30 cellular contexts compared by ENCODE assay signal in the genomic region with DNA sequence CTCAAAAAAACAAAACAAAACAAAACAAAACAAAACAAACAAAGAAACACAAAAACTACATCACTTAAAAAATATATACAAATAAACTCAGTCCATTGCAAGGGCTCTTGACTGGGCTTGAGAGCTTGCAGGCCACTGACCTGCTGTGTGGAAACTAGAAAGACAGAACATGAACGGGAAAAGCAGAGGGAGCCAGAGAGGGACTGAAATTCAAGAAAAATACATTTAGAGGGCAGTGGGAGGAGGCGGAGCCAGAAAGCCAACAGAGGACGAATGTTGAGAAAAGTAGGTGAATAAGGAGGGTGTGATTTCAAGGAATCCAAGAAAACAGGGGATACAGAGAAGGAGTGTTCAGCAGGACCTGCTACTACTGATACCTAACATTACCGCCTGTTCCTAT. TPM values are rescaled to one million over a fixed set of nuclear protein-coding genes. Genes with fewer than 3 reads are reported as not detected.
"Had no signal": no experiment of that assay in that cellular context is flagged by ENCODE, and none has a peak within 500 bp of the region (broad histone marks: within the 10 kb centered on the region; RNA-seq: fewer than 3 reads in every experiment).

No MANE protein-coding gene starts in this region.

- H3K4me1 Mint-ChIP-seq: naive B cell; natural killer cell; stimulated activated effector memory CD8-positive, alpha-beta T cell treated with anti-CD3 and anti-CD28 coated beads, Interleukin-12 subunit alpha, Interleukin-12 subunit beta, amount 100 ng/mL, for 72 hours had no signal

- H3K4me3 ChIP-seq: heart right ventricle, hepatocyte, lower lobe of right lung, neural progenitor cell, prostate gland, sigmoid colon, spleen, transverse colon, upper lobe of left lung had no signal

- H3K36me3 Mint-ChIP-seq: mesothelial cell of epicardium; natural killer cell; neural progenitor cell; stimulated activated effector memory CD8-positive, alpha-beta T cell treated with anti-CD3 and anti-CD28 coated beads, Interleukin-12 subunit alpha, Interleukin-12 subunit beta, amount 100 ng/mL, for 72 hours had no signal

- H3K9me3 ChIP-seq: heart right ventricle, lower lobe of right lung, neutrophil, prostate gland, sigmoid colon, spleen, transverse colon, upper lobe of left lung had no signal

- DNase-seq: heart right ventricle; left colon; left ventricle myocardium superior; lower lobe of right lung; mammary epithelial cell; mesenchymal stem cell; naive B cell; natural killer cell; nephron progenitor cell; retina; right cardiac atrium; sigmoid colon; small intestine; spleen; stimulated activated CD4-positive, alpha-beta T cell treated with anti-CD3 and anti-CD28 coated beads, Interleukin-4, amount 100 ng/mL, for 24 hours; stimulated activated naive CD4-positive, alpha-beta T cell; transverse colon; upper lobe of left lung had no signal

- H3K4me1 ChIP-seq: heart right ventricle, lower lobe of right lung, prostate gland, sigmoid colon, upper lobe of left lung had no signal

- ATAC-seq: heart right ventricle; left colon; left ventricle myocardium superior; lower lobe of right lung; natural killer cell; stimulated activated effector memory CD8-positive, alpha-beta T cell treated with anti-CD3 and anti-CD28 coated beads, Interleukin-12 subunit alpha, Interleukin-12 subunit beta, amount 100 ng/mL, for 72 hours had no signal

- H3K4me3 Mint-ChIP-seq: mesothelial cell of epicardium; naive B cell; natural killer cell; nephron progenitor cell; neural progenitor cell; stimulated activated effector memory CD8-positive, alpha-beta T cell treated with anti-CD3 and anti-CD28 coated beads, Interleukin-12 subunit alpha, Interleukin-12 subunit beta, amount 100 ng/mL, for 72 hours; stimulated activated naive CD8-positive, alpha-beta T cell treated with anti-CD3 and anti-CD28 coated beads, Interleukin-15, Interleukin-2, amounts not matched to agents 100 ng/mL and 50 ng/mL, for 24 hours had no signal

- H3K79me2 ChIP-seq: hepatocyte had no signal

- H3K9ac ChIP-seq: neural progenitor cell had no signal

- H3K36me3 ChIP-seq: heart right ventricle, lower lobe of right lung, neural progenitor cell, neutrophil, prostate gland, sigmoid colon, spleen, transverse colon, upper lobe of left lung had no signal

- H3K4me2 ChIP-seq: hepatocyte, neural progenitor cell had no signal

- H3K27ac Mint-ChIP-seq: mesothelial cell of epicardium; natural killer cell; nephron progenitor cell; neural progenitor cell; stimulated activated effector memory CD8-positive, alpha-beta T cell treated with anti-CD3 and anti-CD28 coated beads, Interleukin-12 subunit alpha, Interleukin-12 subunit beta, amount 100 ng/mL, for 72 hours; stimulated activated naive CD8-positive, alpha-beta T cell treated with anti-CD3 and anti-CD28 coated beads, Interleukin-15, Interleukin-2, amounts not matched to agents 100 ng/mL and 50 ng/mL, for 24 hours had no signal

- H3K27ac ChIP-seq: heart right ventricle, hepatocyte, lower lobe of right lung, neural progenitor cell, neutrophil, prostate gland, sigmoid colon, spleen, transverse colon, upper lobe of left lung had no signal

- H3K9me3 Mint-ChIP-seq: mesothelial cell of epicardium; natural killer cell; neural progenitor cell; stimulated activated effector memory CD8-positive, alpha-beta T cell treated with anti-CD3 and anti-CD28 coated beads, Interleukin-12 subunit alpha, Interleukin-12 subunit beta, amount 100 ng/mL, for 72 hours; stimulated activated naive CD8-positive, alpha-beta T cell treated with anti-CD3 and anti-CD28 coated beads, Interleukin-15, Interleukin-2, amounts not matched to agents 100 ng/mL and 50 ng/mL, for 24 hours had no signal

RNA-seq across cellular contexts. Expression of gene PLA2G2C, which starts 41.4 kb away (rescaled TPM):
- total RNA-seq: heart right ventricle, hepatocyte, left ventricle myocardium superior, lower lobe of right lung, mammary epithelial cell, natural killer cell, occipital lobe, osteocyte, subcutaneous adipose tissue, temporal lobe had no signal
- polyA plus RNA-seq: heart right ventricle, hepatocyte, keratinocyte, mammary epithelial cell, spleen had no signal

RNA-seq across cellular contexts. Expression of gene UBXN10, which starts 41.8 kb away (rescaled TPM):
- total RNA-seq: osteocyte had no signal
- polyA plus RNA-seq: mammary epithelial cell had no signal
